Comparison of ENCODE assay signal across 16 cellular contexts in the genomic region with DNA sequence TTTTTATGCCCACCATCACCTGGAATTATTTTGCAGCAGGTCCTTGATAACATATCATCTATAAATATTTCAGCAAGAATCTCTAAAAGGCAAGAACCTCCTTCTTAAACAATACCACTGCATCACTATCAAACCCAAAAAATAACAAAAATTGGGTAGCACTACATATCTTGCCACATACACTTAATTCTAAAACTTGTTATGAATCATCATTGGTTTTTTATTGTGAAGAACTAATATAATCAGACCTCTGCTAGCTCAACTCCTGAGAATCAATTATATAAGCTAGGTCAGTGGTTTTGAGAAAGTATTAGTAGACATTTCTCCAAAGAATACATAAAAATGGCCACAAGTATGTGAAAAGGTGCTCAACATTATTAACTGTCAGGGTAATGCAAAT. TPM values are rescaled to one million over a fixed set of nuclear protein-coding genes. Genes with fewer than 3 reads are reported as not detected.
A peak's percentile ranks its signal among the peaks of the same experiment; 100 is the strongest.
DNase-seq lines count a peak whose midpoint lies in the region; FAIRE-seq and TF ChIP-seq lines count a peak whose summit lies in the region.
"Had no signal": no experiment of that assay in that cellular context is flagged by ENCODE, and none has a peak within 500 bp of the region (broad histone marks: within the 10 kb centered on the region; RNA-seq: fewer than 3 reads in every experiment).

No MANE protein-coding gene starts in this region.

- no peak overlapping the region for H2BK5ac ChIP-seq in trophoblast cell (ENCODE audit: low read depth, low read length, poor library complexity)

- peak overlapping the region; percentile 63 for H3K4ac ChIP-seq in trophoblast cell (ENCODE audit: low read depth, low read length)

- peaks cover 5% of the 10 kb centered on the region for H3K79me1 ChIP-seq in trophoblast cell (ENCODE audit: low read length)

- H3K9me3 Mint-ChIP-seq in activated naive CD4-positive, alpha-beta T cell treated with anti-CD3 and anti-CD28 coated beads, Interleukin-2, amount 50 U/mL, for 24 hours = peaks cover 12% of the 10 kb centered on the region
- H3K9me3 Mint-ChIP-seq in IgD-negative memory B cell = peaks cover 4 to 14% (median 10%) of the 10 kb centered on the region in 3 donors
- peaks cover 51% of the 10 kb centered on the region for H3K9me3 Mint-ChIP-seq in activated naive CD8-positive, alpha-beta T cell treated with anti-CD3 and anti-CD28 coated beads for 36 hours

- no peak overlapping the region for H3K4me2 ChIP-seq in trophoblast cell (ENCODE audit: low read length)

- H3K4me3 Mint-ChIP-seq in activated naive CD4-positive, alpha-beta T cell treated with anti-CD3 and anti-CD28 coated beads, Interleukin-2, amount 50 U/mL, for 24 hours = peak overlapping the region; percentile 51
- no peak overlapping the region for H3K4me3 Mint-ChIP-seq in IgD-negative memory B cell
- H3K4me3 Mint-ChIP-seq in activated naive CD8-positive, alpha-beta T cell treated with anti-CD3 and anti-CD28 coated beads for 36 hours = no peak overlapping the region

- H2AFZ ChIP-seq in trophoblast cell (ENCODE audit: insufficient read depth, low read length, poor library complexity) = no peak overlapping the region

- H2BK12ac ChIP-seq in trophoblast cell (ENCODE audit: low read length) = no peak overlapping the region

- no peak overlapping the region for H3K14ac ChIP-seq in trophoblast cell (ENCODE audit: low read length)

- no peak for TF ChIP-seq CTCF in adrenal gland (IDR thresholded peaks at IDR 0.05)

- no peaks in the 10 kb centered on the region for H3K27me3 ChIP-seq in trophoblast cell (ENCODE audit: insufficient read depth, low read length)
- H3K27me3 ChIP-seq in adrenal gland = no peaks in the 10 kb centered on the region

- H4K12ac ChIP-seq in trophoblast cell (ENCODE audit: low read depth, low read length) = no peak overlapping the region

- H3K18ac ChIP-seq in trophoblast cell (ENCODE audit: low read length) = no peak overlapping the region

- TF ChIP-seq POLR2A in adrenal gland (IDR thresholded peaks at IDR 0.05) = no peak
- TF ChIP-seq POLR2A in H54 (IDR thresholded peaks at IDR 0.05; ENCODE audit: low read depth, low read length) = no peak

- H3K4me1 Mint-ChIP-seq in activated naive CD4-positive, alpha-beta T cell treated with anti-CD3 and anti-CD28 coated beads, Interleukin-2, amount 50 U/mL, for 24 hours = peaks cover 90% of the 10 kb centered on the region
- H3K4me1 Mint-ChIP-seq in IgD-negative memory B cell = peaks cover 37 to 55% (median 43%) of the 10 kb centered on the region in 3 donors
- peaks cover 69% of the 10 kb centered on the region for H3K4me1 Mint-ChIP-seq in activated naive CD8-positive, alpha-beta T cell treated with anti-CD3 and anti-CD28 coated beads for 36 hours

- H3K4me1 ChIP-seq in trophoblast cell (ENCODE audit: control insufficient read depth in 1 of 2, insufficient read depth in 2 of 2, low read length in 2 of 2) (peaks cover 9 to 11% of the 10 kb centered on the region in 2 experiments), adrenal gland (replicated peaks in 1 of 2) (no peaks in the 10 kb centered on the region)
- H3K4me1 ChIP-seq: Caco-2, HAP-1 had no signal

- no peak overlapping the region for H3K23ac ChIP-seq in trophoblast cell (ENCODE audit: low read length)

- no peak for DNase-seq in activated naive CD4-positive, alpha-beta T cell treated with anti-CD3 and anti-CD28 coated beads, Interleukin-2, amount 50 U/mL, for 16 hours
- no peak for DNase-seq in activated naive CD8-positive, alpha-beta T cell treated with anti-CD3 and anti-CD28 coated beads for 36 hours
- DNase-seq in trophoblast cell = no peak
- no peak for DNase-seq in adrenal gland
- DNase-seq in cerebellum (ENCODE audit: low spot score) = no peak
- DNase-seq in H54 (ENCODE audit: insufficient read length, low spot score) = no peak
- DNase-seq: Caco-2, Karpas-422, MM.1S, NCI-H1930, NCI-H2171, NCI-H446 treated with DMSO at 0.1 percent for 48 hours, NCI-H748 treated with DMSO at 0.1 percent for 48 hours had no signal

- H3K79me2 ChIP-seq in trophoblast cell (ENCODE audit: control insufficient read depth, insufficient read depth, low read length, poor library complexity) = peaks cover 14% of the 10 kb centered on the region

- H3K27ac ChIP-seq in trophoblast cell (ENCODE audit: low read depth, low read length) (no peak overlapping the region), adrenal gland (no peak overlapping the region)

- H3K4me3 ChIP-seq in trophoblast cell (ENCODE audit: low read depth, low read length) (no peak overlapping the region), adrenal gland (no peak overlapping the region)
- H3K4me3 ChIP-seq: HAP-1 had no signal

- H3K9me3 ChIP-seq in trophoblast cell (ENCODE audit: insufficient read depth, low read depth, low read length) = peaks cover 3% of the 10 kb centered on the region
- H3K9me3 ChIP-seq in adrenal gland (replicated peaks in 1 of 3) = no peaks in the 10 kb centered on the region
- H3K9me3 ChIP-seq: Caco-2, HAP-1 had no signal

- FAIRE-seq in H54 (lab: Jason Lieb, UNC) = no peak

- no peak overlapping the region for H4K8ac ChIP-seq in trophoblast cell (ENCODE audit: low read depth, low read length)

- H3K27me3 Mint-ChIP-seq in activated naive CD4-positive, alpha-beta T cell treated with anti-CD3 and anti-CD28 coated beads, Interleukin-2, amount 50 U/mL, for 24 hours = no peaks in the 10 kb centered on the region
- H3K27me3 Mint-ChIP-seq in IgD-negative memory B cell = no peaks in the 10 kb centered on the region
- H3K27me3 Mint-ChIP-seq in activated naive CD8-positive, alpha-beta T cell treated with anti-CD3 and anti-CD28 coated beads for 36 hours = no peaks in the 10 kb centered on the region

- no peak overlapping the region for H2AK5ac ChIP-seq in trophoblast cell (ENCODE audit: low read length)

- H3K27ac Mint-ChIP-seq in activated naive CD4-positive, alpha-beta T cell treated with anti-CD3 and anti-CD28 coated beads, Interleukin-2, amount 50 U/mL, for 24 hours = peak overlapping the region; percentile 68
- H3K27ac Mint-ChIP-seq in IgD-negative memory B cell = peak overlapping the region in 2 of 3 donors; percentile 17 to 64
- peak overlapping the region; percentile 81 for H3K27ac Mint-ChIP-seq in activated naive CD8-positive, alpha-beta T cell treated with anti-CD3 and anti-CD28 coated beads for 36 hours

- H3K36me3 Mint-ChIP-seq in activated naive CD4-positive, alpha-beta T cell treated with anti-CD3 and anti-CD28 coated beads, Interleukin-2, amount 50 U/mL, for 24 hours = peaks cover 70% of the 10 kb centered on the region
- peaks cover 27% of the 10 kb centered on the region for H3K36me3 Mint-ChIP-seq in IgD-negative memory B cell
- peaks cover 96% of the 10 kb centered on the region for H3K36me3 Mint-ChIP-seq in activated naive CD8-positive, alpha-beta T cell treated with anti-CD3 and anti-CD28 coated beads for 36 hours

- H2BK120ac ChIP-seq in trophoblast cell (ENCODE audit: insufficient read depth, low read length, poor library complexity) = no peak overlapping the region

- H3K36me3 ChIP-seq in trophoblast cell (ENCODE audit: control insufficient read depth in 1 of 2, insufficient read depth in 2 of 2, low read length in 2 of 2) (peaks cover 14 to 27% of the 10 kb centered on the region in 2 experiments), adrenal gland (replicated peaks in 1 of 2) (no peaks in the 10 kb centered on the region)

- no peak overlapping the region for H3K9ac ChIP-seq in trophoblast cell (ENCODE audit: low read length)

- intact Hi-C loops in adrenal gland (cut with DNase I) = no loop called here

- H4K91ac ChIP-seq in trophoblast cell (ENCODE audit: low read depth, low read length) = no peak overlapping the region

RNA-seq across cellular contexts. Expression of a gene that starts 23.8 kb away (rescaled TPM):
- polyA plus RNA-seq in IgD-negative memory B cell = 134 TPM
- total RNA-seq in activated naive CD8-positive, alpha-beta T cell treated with anti-CD3 and anti-CD28 coated beads for 36 hours = 100 to 1,000 TPM; 255 to 260 TPM
- 376 TPM in 2 replicates for polyA plus RNA-seq in trophoblast cell (2013)
- total RNA-seq in adrenal gland = 10 to 100 TPM in 2 of 8 donors, 1 to 10 TPM in 6; 4.5 to 14.7 (median 6.7) TPM
- polyA plus RNA-seq in adrenal gland = 10 to 100 TPM in 1 of 3 donors, 1 to 10 TPM in 2; 2.4 to 14.8 (median 2.9) TPM
- total RNA-seq in cerebellum = 198 TPM

Comparison
In these comparisons a context has a peak if more than half of its experiments do, and no peak if none do; other contexts are left out.
1. RNA of a gene that starts 23.8 kb away (total RNA-seq): 255 to 260 TPM in activated naive CD8-positive, alpha-beta T cell treated with anti-CD3 and anti-CD28 coated beads for 36 hours and 198 TPM in cerebellum (single experiment); 4.5 to 14.7 TPM in adrenal gland; every median in the first group is over 10 times any median in the second.
2. Peak in every context shown above with its lines, with median percentiles within 50 percentile points of each other: H3K27ac Mint-ChIP-seq.